25 cellular contexts compared by ENCODE assay signal in genomic region chr2:211014376-211014775, GRCh38.
DNase-seq lines count a peak whose midpoint lies in the region; ATAC-seq, FAIRE-seq and TF ChIP-seq lines count a peak whose summit lies in the region.
"Had no signal": no experiment of that assay in that cellular context is flagged by ENCODE, and none has a peak within 500 bp of the region (broad histone marks: within the 10 kb centered on the region; RNA-seq: fewer than 3 reads in every experiment).

No MANE protein-coding gene starts in this region.

- H3K27me3 ChIP-seq in pancreas: no peaks in the 10 kb centered on the region
- no peaks in the 10 kb centered on the region for H3K27me3 ChIP-seq in right cardiac atrium (ENCODE audit: control insufficient read depth, insufficient read depth)
- H3K27me3 ChIP-seq: MG63 had no signal

- FAIRE-seq in D721Med (lab: Jason Lieb, UNC): peak; percentile 84
- FAIRE-seq in pancreas (lab: Jason Lieb, UNC): no peak
- FAIRE-seq: G401.6, HTR-8/SVneo had no signal

- peak overlapping the region in 1 of 4 donors; percentile 17 for H3K27ac ChIP-seq in pancreas
- H3K27ac ChIP-seq in right cardiac atrium (ENCODE audit: low read length): no peak overlapping the region
- H3K27ac ChIP-seq: HL-60, RWPE1 had no signal

- ATAC-seq in left colon (peak; percentile 18), pancreas (peak; percentile 37 to 91 (median 76)), right cardiac atrium (no peak)
- ATAC-seq: PC-3 had no signal

- H3K9me3 ChIP-seq in pancreas (no peaks in the 10 kb centered on the region), right cardiac atrium (ENCODE audit: control insufficient read depth, low read length) (no peaks in the 10 kb centered on the region)
- H3K9me3 ChIP-seq: MG63 had no signal

- TF ChIP-seq CTCF in D721Med (IDR thresholded peaks at IDR 0.05; ENCODE audit: insufficient read depth, missing control alignments) (no peak), pancreas (IDR thresholded peaks at IDR 0.05) (no peak)

- DNase-seq in D721Med (ENCODE audit: insufficient read length, low spot score): no peak
- DNase-seq in OCI-M1 (lab: John Stamatoyannopoulos, UW): peak; percentile 6
- DNase-seq in left colon: no peak
- DNase-seq in pancreas: peak in 1 of 6 donors; percentile 2
- no peak for DNase-seq in right cardiac atrium
- no peak for DNase-seq in DMS79 (lab: John Stamatoyannopoulos, UW)
- DNase-seq in NCI-H524 treated with DMSO at 0.1 percent for 48 hours (lab: John Stamatoyannopoulos, UW): no peak
- no peak for DNase-seq in foreskin melanocyte
- DNase-seq: C1 segment of cervical spinal cord; CD8-positive, alpha-beta memory T cell; H9; Karpas-422; MG63; NCI-H1092 treated with DMSO at 0.1 percent for 48 hours; NCI-H146; NCI-H2029 treated with DMSO at 0.1 percent for 48 hours; NCI-H2171; NCI-H446 treated with DMSO at 0.1 percent for 48 hours; NCI-H82; PC-3; SIG-M5 had no signal

- H3K4me1 ChIP-seq in pancreas (no peaks in the 10 kb centered on the region), right cardiac atrium (ENCODE audit: control insufficient read depth, insufficient read depth, low read length) (no peaks in the 10 kb centered on the region)

- 4 to 7% methylated on average over 4 of the region's 4 CpGs for WGBS in pancreas, 2 donors
- 29% methylated on average over 4 of the region's 4 CpGs for WGBS in right cardiac atrium

- no peak overlapping the region for H3K4me3 ChIP-seq in pancreas
- H3K4me3 ChIP-seq in right cardiac atrium (ENCODE audit: low read length): no peak overlapping the region
- H3K4me3 ChIP-seq: MG63 had no signal

- no peaks in the 10 kb centered on the region for H3K36me3 ChIP-seq in pancreas
- H3K36me3 ChIP-seq: MG63 had no signal

- intact Hi-C loops in left colon (cut with DNase I, micrococcal nuclease): no loop called here
- intact Hi-C loops in pancreas (cut with DNase I): no loop called here
- intact Hi-C loops in right cardiac atrium (cut with DNase I): no loop called here

Comparison
In these comparisons a context has a peak if more than half of its experiments do, and no peak if none do; other contexts are left out.
1. ATAC-seq: peak in left colon (single experiment) and pancreas (4 of 4); none in right cardiac atrium (0 of 2).